ENCODE assay signal across 11 cellular contexts in the genomic region with DNA sequence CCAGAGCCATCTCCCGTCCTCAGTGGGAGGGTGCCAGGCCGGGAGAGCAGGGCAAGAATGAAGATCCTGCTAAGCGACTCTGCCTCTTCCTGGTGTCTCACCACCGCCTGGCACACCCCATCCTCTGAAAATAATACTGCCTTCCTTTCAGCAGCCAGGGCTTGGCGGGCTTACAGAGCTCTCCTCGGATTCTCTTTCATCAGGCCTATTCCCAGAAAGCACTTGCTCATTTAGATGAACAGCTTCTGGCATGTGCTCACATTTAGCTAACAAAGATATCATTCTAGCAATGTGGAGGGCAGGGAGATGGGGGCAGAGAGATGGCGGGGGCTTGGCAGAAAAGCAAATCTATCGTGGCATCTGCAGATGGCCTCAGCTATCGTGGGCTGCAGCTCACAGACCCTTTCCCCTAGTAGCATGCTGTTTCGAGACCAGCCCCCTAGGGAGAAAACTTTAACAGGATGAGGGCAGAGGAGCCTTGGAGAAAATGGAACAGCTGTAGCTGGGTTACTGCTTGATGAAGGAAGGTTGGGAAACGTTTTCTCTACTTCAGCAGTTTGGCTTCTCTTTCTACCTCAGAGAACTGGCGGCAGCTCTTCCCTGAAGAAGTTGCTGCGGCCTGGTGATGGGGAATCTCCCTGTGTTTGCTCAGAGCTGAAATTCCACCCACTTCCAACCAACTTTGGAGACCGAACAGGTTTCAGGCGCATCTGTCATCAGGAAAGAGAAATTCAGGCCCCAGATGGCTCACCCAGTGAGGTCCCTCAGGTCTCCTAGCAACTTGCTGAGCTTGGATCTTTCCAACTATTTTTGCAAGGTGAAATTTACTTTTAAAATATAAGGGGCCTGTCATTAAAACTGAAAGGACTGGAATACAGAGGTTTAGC.
DNase-seq lines count a peak whose midpoint lies in the region; ATAC-seq, FAIRE-seq and TF ChIP-seq lines count a peak whose summit lies in the region.
"Had no signal": no experiment of that assay in that cellular context is flagged by ENCODE, and none has a peak within 500 bp of the region (broad histone marks: within the 10 kb centered on the region; RNA-seq: fewer than 3 reads in every experiment).

No MANE protein-coding gene starts in this region.

- in situ Hi-C loops in gastrocnemius medialis (cut with MboI; ENCODE audit: low sequenced_read_pairs in 4 of 4) = no loop called here

- peak; percentile 35 for DNase-seq in NCI-H2029 treated with DMSO at 0.1 percent for 48 hours (lab: John Stamatoyannopoulos, UW)
- peak; percentile 93 for DNase-seq in cerebellar cortex (ENCODE audit: low spot score)
- peak; percentile 80 for DNase-seq in kidney
- DNase-seq in gastrocnemius medialis = peak; percentile 23 to 60
- no peak for DNase-seq in central memory CD4-positive, alpha-beta T cell
- no peak for DNase-seq in GM20000 (ENCODE audit: low spot score)
- DNase-seq in GOT3 (lab: John Stamatoyannopoulos, UW) = no peak
- DNase-seq in T-cell = no peak
- DNase-seq: T-helper 9 cell had no signal

- H3K27ac Mint-ChIP-seq in T-cell = no peak overlapping the region

- POLR2A ChIA-PET in T-cell (lab: Charles Lee) = no interaction called here

- ATAC-seq in gastrocnemius medialis (peak; percentile 87 to 93), T-cell (replicated peaks in 1 of 4) (no peak)

- intact Hi-C loops in kidney (cut with DNase I) = no loop called here
- intact Hi-C loops in gastrocnemius medialis (cut with DNase I; ENCODE audit: low total_unique reads) = no loop called here

- no peak overlapping the region for H3K4me3 ChIP-seq in kidney (ENCODE audit: low read length in 2 of 2)
- H3K4me3 ChIP-seq in gastrocnemius medialis = no peak overlapping the region
- H3K4me3 ChIP-seq: ovary had no signal

- H3K27me3 Mint-ChIP-seq in T-cell = peaks cover 44 to 48% of the 10 kb centered on the region in 2 donors

- H3K27ac ChIP-seq in kidney (ENCODE audit: low read depth in 2 of 2, low read length in 2 of 2) (no peak overlapping the region), gastrocnemius medialis (no peak overlapping the region)
- H3K27ac ChIP-seq: KMS-11, ovary had no signal

- no peak for TF ChIP-seq POLR2A in gastrocnemius medialis (IDR thresholded peaks at IDR 0.05)

- H3K36me3 Mint-ChIP-seq in T-cell = no peaks in the 10 kb centered on the region

- CTCF ChIA-PET in T-cell (lab: Charles Lee) = no interaction called here

- H3K36me3 ChIP-seq in kidney (ENCODE audit: control insufficient read depth in 1 of 2, insufficient read depth in 2 of 2, low read length in 2 of 2) (no peaks in the 10 kb centered on the region), gastrocnemius medialis (no peaks in the 10 kb centered on the region)
- H3K36me3 ChIP-seq: ovary had no signal

- no peak overlapping the region for H3K4me3 Mint-ChIP-seq in T-cell

- no peaks in the 10 kb centered on the region for H3K4me1 Mint-ChIP-seq in T-cell

- FAIRE-seq in kidney (lab: Jason Lieb, UNC) = no peak

- no peaks in the 10 kb centered on the region for H3K9me3 Mint-ChIP-seq in T-cell

- H3K4me1 ChIP-seq in kidney (ENCODE audit: control insufficient read depth in 1 of 2, insufficient read depth in 1 of 2, low read depth in 1 of 2, low read length in 2 of 2) (peaks cover 9 to 13% of the 10 kb centered on the region in 2 donors), gastrocnemius medialis (peaks cover 10 to 15% of the 10 kb centered on the region in 2 donors)

- no peak for TF ChIP-seq CTCF in kidney (IDR thresholded peaks at IDR 0.05; ENCODE audit: borderline replicate concordance, extremely low read depth, insufficient read depth)
- TF ChIP-seq CTCF in gastrocnemius medialis (IDR thresholded peaks at IDR 0.05 in 4 of 5, conservative IDR thresholded peaks at IDR 0.05 in 1 of 5) = no peak
- TF ChIP-seq CTCF in GM20000 (IDR thresholded peaks at IDR 0.05; ENCODE audit: extremely low read depth, missing control alignments) = no peak

- H3K27me3 ChIP-seq in gastrocnemius medialis = peaks cover 5 to 20% (median 7%) of the 10 kb centered on the region in 3 donors
- H3K27me3 ChIP-seq: ovary had no signal

- no peak overlapping the region for H3K9ac ChIP-seq in kidney (ENCODE audit: low read length in 2 of 2)
- H3K9ac ChIP-seq: KMS-11 had no signal

- H3K9me3 ChIP-seq in kidney (ENCODE audit: control insufficient read depth in 1 of 2, low read length in 2 of 2) = no peaks in the 10 kb centered on the region
- H3K9me3 ChIP-seq in gastrocnemius medialis = no peaks in the 10 kb centered on the region
- H3K9me3 ChIP-seq: ovary had no signal

Comparison
In these comparisons a context has a peak if more than half of its experiments do, and no peak if none do; other contexts are left out.
1. DNase-seq: peak in NCI-H2029 treated with DMSO at 0.1 percent for 48 hours (single experiment), cerebellar cortex (single experiment), kidney (single experiment) and gastrocnemius medialis (2 of 2); none in central memory CD4-positive, alpha-beta T cell (single experiment), GM20000 (single experiment), GOT3 (single experiment) and T-cell (0 of 34).
2. ATAC-seq: peak in gastrocnemius medialis (2 of 2); none in T-cell (0 of 4).